Comparison of ENCODE assay signal across 1 cellular context in genomic region chr17:45132302-45132568, GRCh38.
TF ChIP-seq lines count a peak whose summit lies in the region.

A gene with protein sequence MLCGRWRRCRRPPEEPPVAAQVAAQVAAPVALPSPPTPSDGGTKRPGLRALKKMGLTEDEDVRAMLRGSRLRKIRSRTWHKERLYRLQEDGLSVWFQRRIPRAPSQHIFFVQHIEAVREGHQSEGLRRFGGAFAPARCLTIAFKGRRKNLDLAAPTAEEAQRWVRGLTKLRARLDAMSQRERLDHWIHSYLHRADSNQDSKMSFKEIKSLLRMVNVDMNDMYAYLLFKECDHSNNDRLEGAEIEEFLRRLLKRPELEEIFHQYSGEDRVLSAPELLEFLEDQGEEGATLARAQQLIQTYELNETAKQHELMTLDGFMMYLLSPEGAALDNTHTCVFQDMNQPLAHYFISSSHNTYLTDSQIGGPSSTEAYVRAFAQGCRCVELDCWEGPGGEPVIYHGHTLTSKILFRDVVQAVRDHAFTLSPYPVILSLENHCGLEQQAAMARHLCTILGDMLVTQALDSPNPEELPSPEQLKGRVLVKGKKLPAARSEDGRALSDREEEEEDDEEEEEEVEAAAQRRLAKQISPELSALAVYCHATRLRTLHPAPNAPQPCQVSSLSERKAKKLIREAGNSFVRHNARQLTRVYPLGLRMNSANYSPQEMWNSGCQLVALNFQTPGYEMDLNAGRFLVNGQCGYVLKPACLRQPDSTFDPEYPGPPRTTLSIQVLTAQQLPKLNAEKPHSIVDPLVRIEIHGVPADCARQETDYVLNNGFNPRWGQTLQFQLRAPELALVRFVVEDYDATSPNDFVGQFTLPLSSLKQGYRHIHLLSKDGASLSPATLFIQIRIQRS (minus strand): TSS chr17:45132515. CDS start chr17:45132410, 105 bp downstream.

TF ChIP-seq in GM23338, 12 proteins besides CTCF, POLR2A, EP300 and RAD21 (continued from another document):
- TF ChIP-seq ZNF462 (CRISPR knock-in tag; IDR thresholded peaks at IDR 0.05) (no peak), ZNF114 (CRISPR knock-in tag; IDR thresholded peaks at IDR 0.05) (no peak), NANOG (IDR thresholded peaks at IDR 0.05; ENCODE audit: borderline replicate concordance) (no peak), STAT1 (IDR thresholded peaks at IDR 0.05; ENCODE audit: unreplicated experiment) (no peak), POLR2AphosphoS5 (IDR thresholded peaks at IDR 0.05; ENCODE audit: low read depth) (no peak), CREB1 (CRISPR knock-in tag; IDR thresholded peaks at IDR 0.05; ENCODE audit: low read depth) (no peak), REST (IDR thresholded peaks at IDR 0.05; ENCODE audit: unreplicated experiment) (no peak), JUNB (IDR thresholded peaks at IDR 0.05; ENCODE audit: unreplicated experiment) (no peak)
- TF ChIP-seq, protein P1, sequence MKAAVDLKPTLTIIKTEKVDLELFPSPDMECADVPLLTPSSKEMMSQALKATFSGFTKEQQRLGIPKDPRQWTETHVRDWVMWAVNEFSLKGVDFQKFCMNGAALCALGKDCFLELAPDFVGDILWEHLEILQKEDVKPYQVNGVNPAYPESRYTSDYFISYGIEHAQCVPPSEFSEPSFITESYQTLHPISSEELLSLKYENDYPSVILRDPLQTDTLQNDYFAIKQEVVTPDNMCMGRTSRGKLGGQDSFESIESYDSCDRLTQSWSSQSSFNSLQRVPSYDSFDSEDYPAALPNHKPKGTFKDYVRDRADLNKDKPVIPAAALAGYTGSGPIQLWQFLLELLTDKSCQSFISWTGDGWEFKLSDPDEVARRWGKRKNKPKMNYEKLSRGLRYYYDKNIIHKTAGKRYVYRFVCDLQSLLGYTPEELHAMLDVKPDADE (IDR thresholded peaks at IDR 0.05), result no peak
